In genomic region chr11:65499713-65500261, GRCh38 we compare ENCODE assay signal across 7 cellular contexts. TPM values are rescaled to one million over a fixed set of nuclear protein-coding genes. Genes with fewer than 3 reads are reported as not detected.
DNase-seq lines count a peak whose midpoint lies in the region; ATAC-seq and TF ChIP-seq lines count a peak whose summit lies in the region.

No MANE protein-coding gene starts in this region.

- no TSS peak for BruUV-seq in HCT116 (replicated peaks; lab: Mats Ljungman, UMichigan)

- peaks cover 48 to 86% of the 10 kb centered on the region in 2 experiments for H3K4me1 ChIP-seq in HCT116 (ENCODE audit: control insufficient read depth in 1 of 2, insufficient read depth in 2 of 2, low read length in 2 of 2)
- peaks cover 31% of the 10 kb centered on the region for H3K4me1 ChIP-seq in iPS-18a (ENCODE audit: control insufficient read depth, low read depth, low read length)

- H3K4me1 Mint-ChIP-seq in activated CD4-positive, alpha-beta T cell treated with anti-CD3 and anti-CD28 coated beads, Interleukin-2, amount 10 ng/mL, durations not matched to agents 24 days and 14 days: peaks cover 34% of the 10 kb centered on the region

- CTCF ChIA-PET in HCT116 (lab: Charles Lee): interaction anchor here (2.3 kb wide), 1 partner anchor 31 kb away, joined by 7 read pairs; no protein-coding TSS in a partner anchor

- DNase-seq in HCT116 (ENCODE audit: low read depth, low spot score): no peak
- DNase-seq in substantia nigra (lab: John Stamatoyannopoulos, UW): no peak
- no peak for DNase-seq in H4 (ENCODE audit: low spot score)
- no peak for DNase-seq in activated CD4-positive, alpha-beta T cell treated with anti-CD3 and anti-CD28 coated beads, Interleukin-2, amount 10 ng/mL, durations not matched to agents 24 days and 14 days

- H4K20me1 ChIP-seq in HCT116 (ENCODE audit: insufficient read depth): peaks cover 57% of the 10 kb centered on the region

- POLR2A ChIA-PET in HCT116 (lab: Charles Lee): interaction anchor here (0.6 to 26.7 kb wide), 36 partner anchors 8 to 185 kb away, joined by 3 to 1499 read pairs (median 4); partner anchors contain the start of genes CDC42EP2, DPF2, EHBP1L1 and NEAT1

- H3K36me3 ChIP-seq in HCT116 (ENCODE audit: control insufficient read depth in 1 of 2, insufficient read depth in 2 of 2, low read length in 2 of 2) (peaks cover 36 to 53% of the 10 kb centered on the region in 2 experiments), iPS-18a (ENCODE audit: control insufficient read depth, low read depth, low read length) (peaks cover 41% of the 10 kb centered on the region)

- no peak; a peak in 1 of 6 replicates for TF ChIP-seq CTCF in HCT116 (IDR thresholded peaks at IDR 0.05 in 2 of 3, conservative IDR thresholded peaks at IDR 0.05 in 1 of 3; ENCODE audit: borderline replicate concordance in 1 of 3, insufficient read depth in 1 of 3, low read depth in 2 of 3, low read length in 2 of 3)

- H3K27me3 ChIP-seq in HCT116 (ENCODE audit: insufficient read depth, low read length) (no peaks in the 10 kb centered on the region), iPS-18a (ENCODE audit: control insufficient read depth, insufficient read depth, low read length) (no peaks in the 10 kb centered on the region)

- H3K4me2 ChIP-seq in HCT116 (ENCODE audit: low read length): peak overlapping the region; percentile 85

- H3K9ac ChIP-seq in HCT116 (ENCODE audit: low read length) (peak overlapping the region; percentile 93), iPS-18a (ENCODE audit: low read length) (peak overlapping the region; percentile 100)

- H3K9me2 ChIP-seq in HCT116 (ENCODE audit: insufficient read depth): no peaks in the 10 kb centered on the region

- peaks cover 84% of the 10 kb centered on the region for H3K79me2 ChIP-seq in HCT116 (ENCODE audit: insufficient read depth, low read length)

- peak overlapping the region; percentile 57 to 79 for H3K4me3 ChIP-seq in HCT116 (replicated peaks in 1 of 2; ENCODE audit: low read depth in 1 of 2, low read length in 2 of 2)
- H3K4me3 ChIP-seq in iPS-18a (ENCODE audit: low read length): peak overlapping the region; percentile 93

- TF ChIP-seq RAD21 in HCT116 (IDR thresholded peaks at IDR 0.05; ENCODE audit: low read depth): no peak

- H3K9me3 ChIP-seq in HCT116 (ENCODE audit: control insufficient read depth in 1 of 2, insufficient read depth in 1 of 2, low read depth in 1 of 2, low read length in 2 of 2): no peaks in the 10 kb centered on the region
- no peaks in the 10 kb centered on the region for H3K9me3 ChIP-seq in iPS-18a (ENCODE audit: control insufficient read depth, low read depth, low read length)

- RAD21 ChIA-PET in HCT116 (lab: Charles Lee; ENCODE audit: low non-redundant PET in 1 of 2, low total read pairs in 2 of 2, uncharacterized antibody in 2 of 2, unreplicated experiment in 2 of 2): interaction anchor here (0.8 to 5.1 kb wide), 3 partner anchors 23 to 28 kb away, joined by 3 to 27 read pairs (median 3); no protein-coding TSS in a partner anchor

- no peak overlapping the region for H3K27ac Mint-ChIP-seq in activated CD4-positive, alpha-beta T cell treated with anti-CD3 and anti-CD28 coated beads, Interleukin-2, amount 10 ng/mL, durations not matched to agents 24 days and 14 days

- peaks cover 14% of the 10 kb centered on the region for H3K36me3 Mint-ChIP-seq in activated CD4-positive, alpha-beta T cell treated with anti-CD3 and anti-CD28 coated beads, Interleukin-2, amount 10 ng/mL, durations not matched to agents 24 days and 14 days (ENCODE audit: low read depth)

- TF ChIP-seq POLR2A in HCT116 (IDR thresholded peaks at IDR 0.05; ENCODE audit: borderline replicate concordance, extremely low read depth, insufficient read depth, insufficient read length): no peak

- H3K4me3 Mint-ChIP-seq in activated CD4-positive, alpha-beta T cell treated with anti-CD3 and anti-CD28 coated beads, Interleukin-2, amount 10 ng/mL, durations not matched to agents 24 days and 14 days: no peak overlapping the region

- H3K9me3 Mint-ChIP-seq in activated CD4-positive, alpha-beta T cell treated with anti-CD3 and anti-CD28 coated beads, Interleukin-2, amount 10 ng/mL, durations not matched to agents 24 days and 14 days: no peaks in the 10 kb centered on the region

- intact Hi-C loops in HCT116 (cut with micrococcal nuclease): loop anchor here (2.0 kb wide), 1 partner anchor 81 kb away; no protein-coding TSS in a partner anchor
- intact Hi-C loops in activated CD4-positive, alpha-beta T cell treated with anti-CD3 and anti-CD28 coated beads, Interleukin-2, amount 10 ng/mL, durations not matched to agents 24 days and 14 days (cut with micrococcal nuclease): loop anchor here (1.0 to 2.0 kb wide), 2 partner anchors 71 to 75 kb away; partner anchors contain the start of gene ZNRD2

- H3K27me3 Mint-ChIP-seq in activated CD4-positive, alpha-beta T cell treated with anti-CD3 and anti-CD28 coated beads, Interleukin-2, amount 10 ng/mL, durations not matched to agents 24 days and 14 days: no peaks in the 10 kb centered on the region

- no peak for ATAC-seq in HCT116
- ATAC-seq in SK-N-SH treated with all-trans-retinoic acid at 6 μM for 48 hours: no peak
- ATAC-seq in GM21526 (IDR thresholded peaks at IDR 0.05; ENCODE audit: low FRiP score, unreplicated experiment): no peak

- H3K27ac ChIP-seq in HCT116 (ENCODE audit: low read depth, low read length) (peak overlapping the region; percentile 98), iPS-18a (ENCODE audit: low read length) (peak overlapping the region; percentile 90), substantia nigra (ENCODE audit: low read depth, low read length, poor library complexity, severe bottlenecking) (peak overlapping the region; percentile 100)

- no peak overlapping the region for H2AFZ ChIP-seq in HCT116 (ENCODE audit: low read depth, low read length, poor library complexity, severe bottlenecking)

TF ChIP-seq in HCT116, 20 proteins besides CTCF, POLR2A, EP300 and RAD21 (continues in another document):
- TF ChIP-seq YY1 (IDR thresholded peaks at IDR 0.05; ENCODE audit: extremely low read depth, insufficient replicate concordance, low read depth, low read length): no peak

TF ChIP-seq in SK-N-SH treated with all-trans-retinoic acid at 6 μM for 48 hours, 23 proteins besides CTCF, POLR2A, EP300 and RAD21 (continues in another document):
- TF ChIP-seq ISL1 (CRISPR knock-in tag; IDR thresholded peaks at IDR 0.05): no peak
- no peak for TF ChIP-seq ZNF70 (CRISPR knock-in tag; IDR thresholded peaks at IDR 0.05)
- peak; percentile 91 for TF ChIP-seq RARB (CRISPR knock-in tag; IDR thresholded peaks at IDR 0.05)
- TF ChIP-seq GLIS3 (CRISPR knock-in tag; IDR thresholded peaks at IDR 0.05): no peak
- 0 out of 2 replicates have a peak, but pooled peaks have one; percentile 74 for TF ChIP-seq POU6F1 (CRISPR knock-in tag; IDR thresholded peaks at IDR 0.05; ENCODE audit: borderline replicate concordance, low read depth)
- TF ChIP-seq CSDC2 (CRISPR knock-in tag; IDR thresholded peaks at IDR 0.05): no peak
- TF ChIP-seq CREB5 (CRISPR knock-in tag; IDR thresholded peaks at IDR 0.05; ENCODE audit: low read depth): no peak
- TF ChIP-seq BACH2 (CRISPR knock-in tag; IDR thresholded peaks at IDR 0.05; ENCODE audit: borderline replicate concordance): no peak

RNA-seq across cellular contexts. Expression of gene MALAT1, which starts 0.9 kb away (rescaled TPM):
- 6,000 TPM for total RNA-seq in HCT116 (2021; ENCODE audit: unreplicated experiment)
- polyA plus RNA-seq in HCT116 (2012): 380 and 423 TPM in 2 replicates
- 168 and 177 TPM in 2 replicates for total RNA-seq in H4 (2014; rRNA removed; shearing (Covaris generic))
- total RNA-seq in activated CD4-positive, alpha-beta T cell treated with anti-CD3 and anti-CD28 coated beads, Interleukin-2, amount 10 ng/mL, durations not matched to agents 24 days and 14 days: 5,198 and 5,435 TPM in 2 replicates

RNA-seq across cellular contexts. Expression of gene SCYL1, which starts 25.1 kb away (rescaled TPM):
- 104 TPM for total RNA-seq in HCT116 (2021; ENCODE audit: unreplicated experiment)
- polyA plus RNA-seq in HCT116 (2012): 82.4 and 84.4 TPM in 2 replicates
- total RNA-seq in H4 (2014; rRNA removed; shearing (Covaris generic)): 34.5 and 38.6 TPM in 2 replicates
- 94.2 and 95.8 TPM in 2 replicates for total RNA-seq in activated CD4-positive, alpha-beta T cell treated with anti-CD3 and anti-CD28 coated beads, Interleukin-2, amount 10 ng/mL, durations not matched to agents 24 days and 14 days

RNA-seq across cellular contexts. Expression of gene LTBP3, which starts 58.4 kb away (rescaled TPM):
- 248 TPM for total RNA-seq in HCT116 (2021; ENCODE audit: unreplicated experiment)
- 238 and 328 TPM in 2 replicates for polyA plus RNA-seq in HCT116 (2012)
- total RNA-seq in H4 (2014; rRNA removed; shearing (Covaris generic)): 4.2 and 6.3 TPM in 2 replicates
- 94.9 and 96.9 TPM in 2 replicates for total RNA-seq in activated CD4-positive, alpha-beta T cell treated with anti-CD3 and anti-CD28 coated beads, Interleukin-2, amount 10 ng/mL, durations not matched to agents 24 days and 14 days

Comparison
In these comparisons a context has a peak if more than half of its experiments do, and no peak if none do; other contexts are left out.
1. RNA of gene MALAT1, which starts 0.9 kb away (total RNA-seq): 6,000 TPM in HCT116 (single experiment) and 5,198 to 5,435 TPM in activated CD4-positive, alpha-beta T cell treated with anti-CD3 and anti-CD28 coated beads, Interleukin-2, amount 10 ng/mL, durations not matched to agents 24 days and 14 days; 168 to 177 TPM in H4; every median in the first group is over 10 times any median in the second.
2. RNA of gene LTBP3, which starts 58.4 kb away (total RNA-seq): 248 TPM in HCT116 (single experiment) and 94.9 to 96.9 TPM in activated CD4-positive, alpha-beta T cell treated with anti-CD3 and anti-CD28 coated beads, Interleukin-2, amount 10 ng/mL, durations not matched to agents 24 days and 14 days; 4.2 to 6.3 TPM in H4; every median in the first group is over 10 times any median in the second.
3. Peak in every context shown above with its lines, with median percentiles within 50 percentile points of each other: H3K27ac ChIP-seq.